ENCODE assay signal across 8 cellular contexts in genomic region chr17:45171338-45172231, GRCh38. TPM values are rescaled to one million over a fixed set of nuclear protein-coding genes. Genes with fewer than 3 reads are reported as not detected.
DNase-seq lines count a peak whose midpoint lies in the region; ATAC-seq, FAIRE-seq and TF ChIP-seq lines count a peak whose summit lies in the region.

No MANE protein-coding gene starts in this region.

- H3K36me3 ChIP-seq in smooth muscle cell (ENCODE audit: low read depth) = no peaks in the 10 kb centered on the region

- no peaks in the 10 kb centered on the region for H3K9me3 ChIP-seq in iPS-18c (ENCODE audit: control insufficient read depth, insufficient read depth, low read length)
- H3K9me3 ChIP-seq in smooth muscle cell (replicated peaks; ENCODE audit: low read depth) = no peaks in the 10 kb centered on the region

- no peaks in the 10 kb centered on the region for H3K36me3 Mint-ChIP-seq in activated T-cell treated with anti-CD3 and anti-CD28 coated beads, Interleukin-2, amount 50 U/mL, for 72 hours (ENCODE audit: insufficient read depth in 2 of 2)
- H3K36me3 Mint-ChIP-seq in activated T-helper 17 cell treated with anti-CD3 and anti-CD28 coated beads, Interleukin-2, amount 50 U/mL, for 72 hours (ENCODE audit: low read depth) = no peaks in the 10 kb centered on the region

- no peak for FAIRE-seq in RCC 7860 (lab: Jason Lieb, UNC)

- no peaks in the 10 kb centered on the region for H3K9me3 Mint-ChIP-seq in activated T-cell treated with anti-CD3 and anti-CD28 coated beads, Interleukin-2, amount 50 U/mL, for 72 hours
- no peaks in the 10 kb centered on the region for H3K9me3 Mint-ChIP-seq in activated T-helper 17 cell treated with anti-CD3 and anti-CD28 coated beads, Interleukin-2, amount 50 U/mL, for 72 hours

- peak overlapping the region; percentile 69 for H3K4me2 ChIP-seq in smooth muscle cell

- ATAC-seq in activated T-cell treated with anti-CD3 and anti-CD28 coated beads, Interleukin-2, amount 50 U/mL, for 72 hours (replicated peaks in 1 of 2) = no peak
- no peak for ATAC-seq in activated T-helper 17 cell treated with anti-CD3 and anti-CD28 coated beads, Interleukin-2, amount 50 U/mL, for 72 hours (replicated peaks)
- ATAC-seq in HG03469 (IDR thresholded peaks at IDR 0.05; ENCODE audit: unreplicated experiment) (no peak), GM19397 (IDR thresholded peaks at IDR 0.05; ENCODE audit: unreplicated experiment) (no peak)

- H3K27me3 Mint-ChIP-seq in activated T-cell treated with anti-CD3 and anti-CD28 coated beads, Interleukin-2, amount 50 U/mL, for 72 hours (ENCODE audit: low read depth) = no peaks in the 10 kb centered on the region
- no peaks in the 10 kb centered on the region for H3K27me3 Mint-ChIP-seq in activated T-helper 17 cell treated with anti-CD3 and anti-CD28 coated beads, Interleukin-2, amount 50 U/mL, for 72 hours

- H4K20me1 ChIP-seq in smooth muscle cell (ENCODE audit: low read depth) = no peaks in the 10 kb centered on the region

- no peak for DNase-seq in activated T-cell treated with anti-CD3 and anti-CD28 coated beads, Interleukin-2, amount 50 U/mL, for 72 hours
- DNase-seq in activated T-cell treated with anti-CD3 and anti-CD28 coated beads, Interleukin-2, amount 50 U/mL, for 1 hour = no peak
- no peak for DNase-seq in smooth muscle cell (lab: John Stamatoyannopoulos, UW; ENCODE audit: unreplicated experiment)
- no peak for DNase-seq in RCC 7860 (ENCODE audit: low spot score)

- no peak overlapping the region for H3K27ac Mint-ChIP-seq in activated T-cell treated with anti-CD3 and anti-CD28 coated beads, Interleukin-2, amount 50 U/mL, for 72 hours
- H3K27ac Mint-ChIP-seq in activated T-helper 17 cell treated with anti-CD3 and anti-CD28 coated beads, Interleukin-2, amount 50 U/mL, for 72 hours = peak overlapping the region; percentile 93

- peaks cover 32% of the 10 kb centered on the region for H3K4me1 Mint-ChIP-seq in activated T-cell treated with anti-CD3 and anti-CD28 coated beads, Interleukin-2, amount 50 U/mL, for 72 hours (ENCODE audit: low read depth)
- H3K4me1 Mint-ChIP-seq in activated T-helper 17 cell treated with anti-CD3 and anti-CD28 coated beads, Interleukin-2, amount 50 U/mL, for 72 hours = peaks cover 5% of the 10 kb centered on the region

- H2AFZ ChIP-seq in smooth muscle cell (ENCODE audit: low read depth) = peak overlapping the region; percentile 69

- 52% methylated on average over 20 of the region's 20 CpGs for WGBS in smooth muscle cell (ENCODE audit: low lambda C conversion rate)

- no peak for TF ChIP-seq CTCF in smooth muscle cell (IDR thresholded peaks at IDR 0.05; ENCODE audit: borderline replicate concordance, insufficient read depth, poor library complexity, severe bottlenecking)

- H3K27me3 ChIP-seq in smooth muscle cell (ENCODE audit: low read depth) = no peaks in the 10 kb centered on the region

- peak overlapping the region; percentile 65 for H3K9ac ChIP-seq in smooth muscle cell (ENCODE audit: low read depth)

- peak overlapping the region; percentile 6 for H3K4me3 ChIP-seq in iPS-18c (ENCODE audit: insufficient read depth, low read depth, low read length)
- no peak overlapping the region for H3K4me3 ChIP-seq in smooth muscle cell

- H3K27ac ChIP-seq in smooth muscle cell (ENCODE audit: low read depth) = peak overlapping the region; percentile 79

- H3F3A ChIP-seq in smooth muscle cell (ENCODE audit: low read depth) = peaks cover 5% of the 10 kb centered on the region

- H3K4me1 ChIP-seq in smooth muscle cell (ENCODE audit: low read depth) = peaks cover 24% of the 10 kb centered on the region

- H3K79me2 ChIP-seq in smooth muscle cell (ENCODE audit: low read depth) = no peaks in the 10 kb centered on the region

- peak overlapping the region; percentile 34 to 80 for H3K4me3 Mint-ChIP-seq in activated T-cell treated with anti-CD3 and anti-CD28 coated beads, Interleukin-2, amount 50 U/mL, for 72 hours
- peak overlapping the region; percentile 76 for H3K4me3 Mint-ChIP-seq in activated T-helper 17 cell treated with anti-CD3 and anti-CD28 coated beads, Interleukin-2, amount 50 U/mL, for 72 hours

RNA-seq across cellular contexts. Expression of gene HEXIM2, which starts 9.9 kb away (rescaled TPM):
- total RNA-seq in activated T-cell treated with anti-CD3 and anti-CD28 coated beads, Interleukin-2, amount 50 U/mL, for 72 hours = 10 to 100 TPM; 12.5 to 13.0 TPM
- total RNA-seq in activated T-helper 17 cell treated with anti-CD3 and anti-CD28 coated beads, Interleukin-2, amount 50 U/mL, for 72 hours = 1 to 10 TPM; 6.1 to 8.5 TPM
- total RNA-seq in smooth muscle cell = 3.4 TPM in 2 replicates
- polyA plus RNA-seq in smooth muscle cell = 6.1 and 6.8 TPM in 2 replicates

RNA-seq across cellular contexts. Expression of gene HEXIM1, which starts 23.3 kb away (rescaled TPM):
- 10 to 100 TPM; 58.0 to 63.3 TPM for total RNA-seq in activated T-cell treated with anti-CD3 and anti-CD28 coated beads, Interleukin-2, amount 50 U/mL, for 72 hours
- total RNA-seq in activated T-helper 17 cell treated with anti-CD3 and anti-CD28 coated beads, Interleukin-2, amount 50 U/mL, for 72 hours = 10 to 100 TPM; 45.9 to 66.4 TPM
- 9.3 and 13.7 TPM in 2 replicates for total RNA-seq in smooth muscle cell
- polyA plus RNA-seq in smooth muscle cell = 9.4 TPM in 2 replicates

RNA-seq across cellular contexts. Expression of gene ACBD4, which starts 36.1 kb away (rescaled TPM):
- total RNA-seq in activated T-cell treated with anti-CD3 and anti-CD28 coated beads, Interleukin-2, amount 50 U/mL, for 72 hours = 10 to 100 TPM; 17.9 to 20.1 TPM
- total RNA-seq in activated T-helper 17 cell treated with anti-CD3 and anti-CD28 coated beads, Interleukin-2, amount 50 U/mL, for 72 hours = 10 to 100 TPM in 1 of 2 donors, 1 to 10 TPM in 1; 9.8 to 12.6 TPM
- total RNA-seq in smooth muscle cell = 0.49 and 4.6 TPM in 2 replicates
- 5.0 and 5.9 TPM in 2 replicates for polyA plus RNA-seq in smooth muscle cell

RNA-seq across cellular contexts. Expression of gene PLCD3, which starts 39.3 kb away (rescaled TPM):
- 1 to 10 TPM; 3.1 to 4.5 TPM for total RNA-seq in activated T-cell treated with anti-CD3 and anti-CD28 coated beads, Interleukin-2, amount 50 U/mL, for 72 hours
- 1 to 10 TPM; 3.1 to 6.5 TPM for total RNA-seq in activated T-helper 17 cell treated with anti-CD3 and anti-CD28 coated beads, Interleukin-2, amount 50 U/mL, for 72 hours
- total RNA-seq in smooth muscle cell = 24.0 and 43.3 TPM in 2 replicates
- 33.4 and 33.7 TPM in 2 replicates for polyA plus RNA-seq in smooth muscle cell

RNA-seq across cellular contexts. Expression of gene FMNL1, which starts 50.1 kb away (rescaled TPM):
- total RNA-seq in activated T-cell treated with anti-CD3 and anti-CD28 coated beads, Interleukin-2, amount 50 U/mL, for 72 hours = 100 to 1,000 TPM; 559 to 689 TPM
- total RNA-seq in activated T-helper 17 cell treated with anti-CD3 and anti-CD28 coated beads, Interleukin-2, amount 50 U/mL, for 72 hours = 100 to 1,000 TPM; 262 to 496 TPM
- 0.90 TPM in 1 of 2 replicates, not detected in the other for total RNA-seq in smooth muscle cell
- 0.37 and 1.3 TPM in 2 replicates for polyA plus RNA-seq in smooth muscle cell
